ENCODE assay signal across 10 cellular contexts in genomic region chr2:236176417-236176816, GRCh38. TPM values are rescaled to one million over a fixed set of nuclear protein-coding genes. Genes with fewer than 3 reads are reported as not detected.
DNase-seq lines count a peak whose midpoint lies in the region; ATAC-seq and TF ChIP-seq lines count a peak whose summit lies in the region.
"Had no signal": no experiment of that assay in that cellular context is flagged by ENCODE, and none has a peak within 500 bp of the region (broad histone marks: within the 10 kb centered on the region; RNA-seq: fewer than 3 reads in every experiment).

No MANE protein-coding gene starts in this region.

- H2AFZ ChIP-seq in HCT116 (ENCODE audit: low read depth, low read length, poor library complexity, severe bottlenecking) = no peak overlapping the region

- H3K36me3 ChIP-seq in Caco-2 (ENCODE audit: control insufficient read depth, insufficient read depth, low read length) (no peaks in the 10 kb centered on the region), HCT116 (ENCODE audit: control insufficient read depth in 1 of 2, insufficient read depth in 2 of 2, low read length in 2 of 2) (peaks cover 0 to 4% of the 10 kb centered on the region in 2 experiments; a peak in 1 of 4 replicates), WERI-Rb-1 (no peaks in the 10 kb centered on the region), left lung (no peaks in the 10 kb centered on the region)

- H3K9ac ChIP-seq in HCT116 (ENCODE audit: low read length) = no peak overlapping the region

- intact Hi-C loops in Caco-2 (cut with micrococcal nuclease; ENCODE audit: unreplicated experiment) = no loop called here
- intact Hi-C loops in HCT116 (cut with micrococcal nuclease) = loop anchor here (2.0 to 5.0 kb wide), 2 partner anchors 34 to 99 kb away; no protein-coding TSS in a partner anchor
- intact Hi-C loops in left lung (cut with DNase I) = no loop called here

- BruUV-seq in Caco-2 (replicated peaks; lab: Mats Ljungman, UMichigan) (no TSS peak), HCT116 (replicated peaks; lab: Mats Ljungman, UMichigan) (no TSS peak)

- DNase-seq in Caco-2 = no peak
- no peak for DNase-seq in HCT116 (ENCODE audit: low read depth, low spot score)
- DNase-seq in WERI-Rb-1 = peak; percentile 49
- DNase-seq in left lung = no peak
- no peak for DNase-seq in AG08395 (ENCODE audit: low spot score)
- DNase-seq in NCI-H1417 (lab: John Stamatoyannopoulos, UW) = no peak
- DNase-seq in activated CD4-positive, alpha-beta T cell treated with anti-CD3 and anti-CD28 coated beads, Interleukin-2, amount 50 U/mL, for 48 hours = no peak
- DNase-seq: activated effector memory CD4-positive, alpha-beta T cell treated with anti-CD3 and anti-CD28 coated beads, Interleukin-2, amount 50 U/mL, for 16 hours; NCI-H226 had no signal

- CTCF ChIA-PET in Caco-2 (lab: Charles Lee) (no interaction called here), HCT116 (lab: Charles Lee) (interaction anchor here (0.8 to 8.8 kb wide), 6 partner anchors 19 to 411 kb away, joined by 3 to 112 read pairs (median 4); no protein-coding TSS in a partner anchor)

- H3K79me2 ChIP-seq in HCT116 (ENCODE audit: insufficient read depth, low read length) = peaks cover 29% of the 10 kb centered on the region

- H3K4me3 Mint-ChIP-seq in Caco-2 (ENCODE audit: unreplicated experiment) = no peak overlapping the region

- H3K4me1 Mint-ChIP-seq in Caco-2 (ENCODE audit: low read depth, unreplicated experiment) = no peaks in the 10 kb centered on the region

- H3K27ac Mint-ChIP-seq in Caco-2 (ENCODE audit: unreplicated experiment) = no peak overlapping the region

- TF ChIP-seq RAD21 in HCT116 (IDR thresholded peaks at IDR 0.05; ENCODE audit: low read depth) = 0 out of 2 replicates have a peak, but pooled peaks have one; percentile 15

- POLR2A ChIA-PET in Caco-2 (lab: Charles Lee) = no interaction called here
- POLR2A ChIA-PET in HCT116 (lab: Charles Lee) = no interaction called here

- peak; percentile 23 to 26 for TF ChIP-seq CTCF in Caco-2 (IDR thresholded peaks at IDR 0.05; ENCODE audit: insufficient read depth in 1 of 2, low read depth in 1 of 2, low read length in 1 of 2, severe bottlenecking in 1 of 2, unreplicated experiment in 1 of 2)
- peak; percentile 54 to 81 (median 78) for TF ChIP-seq CTCF in HCT116 (IDR thresholded peaks at IDR 0.05 in 2 of 3, conservative IDR thresholded peaks at IDR 0.05 in 1 of 3; ENCODE audit: borderline replicate concordance in 1 of 3, insufficient read depth in 1 of 3, low read depth in 2 of 3, low read length in 2 of 3)
- TF ChIP-seq CTCF in WERI-Rb-1 (IDR thresholded peaks at IDR 0.05; ENCODE audit: low read depth, low read length) = peak; percentile 83
- TF ChIP-seq CTCF in left lung (IDR thresholded peaks at IDR 0.05) = peak; percentile 33 to 36

- H3K4me3 ChIP-seq in Caco-2 (ENCODE audit: low read depth, low read length) = no peak overlapping the region
- H3K4me3 ChIP-seq in HCT116 (replicated peaks in 1 of 2; ENCODE audit: low read depth in 1 of 2, low read length in 2 of 2) = no peak overlapping the region
- H3K4me3 ChIP-seq in WERI-Rb-1 (ENCODE audit: low read depth, low read length) = no peak overlapping the region
- H3K4me3 ChIP-seq in left lung = no peak overlapping the region

- H3K27me3 ChIP-seq in Caco-2 (replicated peaks; ENCODE audit: control insufficient read depth, insufficient read depth, low read length) = no peaks in the 10 kb centered on the region
- no peaks in the 10 kb centered on the region for H3K27me3 ChIP-seq in HCT116 (ENCODE audit: insufficient read depth, low read length)
- peaks cover 83% of the 10 kb centered on the region for H3K27me3 ChIP-seq in WERI-Rb-1 (ENCODE audit: insufficient read depth, low read depth, severe bottlenecking)
- H3K27me3 ChIP-seq in left lung = peaks cover 97 to 99% of the 10 kb centered on the region in 2 donors

- peaks cover 7% of the 10 kb centered on the region for H3K36me3 Mint-ChIP-seq in Caco-2 (ENCODE audit: insufficient read depth, unreplicated experiment)

- H3K4me2 ChIP-seq in HCT116 (ENCODE audit: low read length) = no peak overlapping the region

- ATAC-seq in HCT116 (peak; percentile 37), left lung (peak; percentile 37), GM19324 (IDR thresholded peaks at IDR 0.05; ENCODE audit: low FRiP score, unreplicated experiment) (no peak)

- no peaks in the 10 kb centered on the region; the same call in 1 of the 2 replicates for H4K20me1 ChIP-seq in HCT116 (ENCODE audit: insufficient read depth)

- no peaks in the 10 kb centered on the region for H3K9me3 Mint-ChIP-seq in Caco-2 (ENCODE audit: unreplicated experiment)

- H3K4me1 ChIP-seq in Caco-2 (0 out of 2 replicates have a peak, but pooled peaks cover 3% of the 10 kb centered on the region), HCT116 (ENCODE audit: control insufficient read depth in 1 of 2, insufficient read depth in 2 of 2, low read length in 2 of 2) (peaks cover 15 to 63% of the 10 kb centered on the region in 2 experiments), left lung (peaks cover 7 to 13% of the 10 kb centered on the region in 2 donors)

- RAD21 ChIA-PET in HCT116 (lab: Charles Lee; ENCODE audit: low non-redundant PET in 1 of 2, low total read pairs in 2 of 2, uncharacterized antibody in 2 of 2, unreplicated experiment in 2 of 2) = no interaction called here

- no peaks in the 10 kb centered on the region for H3K9me2 ChIP-seq in HCT116 (ENCODE audit: insufficient read depth)

- H3K27me3 Mint-ChIP-seq in Caco-2 (ENCODE audit: insufficient read depth, unreplicated experiment) = no peaks in the 10 kb centered on the region

- no peaks in the 10 kb centered on the region for H3K9me3 ChIP-seq in Caco-2
- H3K9me3 ChIP-seq in HCT116 (ENCODE audit: control insufficient read depth in 1 of 2, insufficient read depth in 1 of 2, low read depth in 1 of 2, low read length in 2 of 2) = no peaks in the 10 kb centered on the region
- H3K9me3 ChIP-seq in WERI-Rb-1 (ENCODE audit: severe bottlenecking) = peaks cover 4% of the 10 kb centered on the region
- H3K9me3 ChIP-seq in left lung = no peaks in the 10 kb centered on the region

- no peak for TF ChIP-seq POLR2A in HCT116 (IDR thresholded peaks at IDR 0.05; ENCODE audit: borderline replicate concordance, extremely low read depth, insufficient read depth, insufficient read length)

- no peak overlapping the region for H3K27ac ChIP-seq in HCT116 (ENCODE audit: low read depth, low read length)
- no peak overlapping the region for H3K27ac ChIP-seq in WERI-Rb-1
- H3K27ac ChIP-seq in left lung = no peak overlapping the region

TF ChIP-seq in HCT116, 20 proteins besides CTCF, POLR2A, EP300 and RAD21:
- TF ChIP-seq CBX3 (IDR thresholded peaks at IDR 0.05; ENCODE audit: low read depth) (0 out of 2 replicates have a peak, but pooled peaks have one; percentile 10), REST (IDR thresholded peaks at IDR 0.05; ENCODE audit: low read depth) (no peak), YY1 (IDR thresholded peaks at IDR 0.05; ENCODE audit: extremely low read depth, insufficient replicate concordance, low read depth, low read length) (no peak), SRF (IDR thresholded peaks at IDR 0.05; ENCODE audit: low read depth) (no peak)

RNA-seq across cellular contexts. Expression of gene GBX2, which starts 8.2 kb away (rescaled TPM):
- total RNA-seq in Caco-2 (2022) (2.1 and 2.4 TPM in 2 replicates), HCT116 (2021; ENCODE audit: unreplicated experiment) (5.9 TPM), left lung (not detected)
- polyA plus RNA-seq in HCT116 (2012) = 1.4 and 2.1 TPM in 2 replicates

Comparison
In these comparisons a context has a peak if more than half of its experiments do, and no peak if none do; other contexts are left out.
1. CTCF ChIP-seq: peak in every context shown above with its lines; median percentile 83 in WERI-Rb-1; 78 in HCT116; 34 in left lung; 24 in Caco-2.